Comparison of ENCODE assay signal across 8 cellular contexts in the genomic region with DNA sequence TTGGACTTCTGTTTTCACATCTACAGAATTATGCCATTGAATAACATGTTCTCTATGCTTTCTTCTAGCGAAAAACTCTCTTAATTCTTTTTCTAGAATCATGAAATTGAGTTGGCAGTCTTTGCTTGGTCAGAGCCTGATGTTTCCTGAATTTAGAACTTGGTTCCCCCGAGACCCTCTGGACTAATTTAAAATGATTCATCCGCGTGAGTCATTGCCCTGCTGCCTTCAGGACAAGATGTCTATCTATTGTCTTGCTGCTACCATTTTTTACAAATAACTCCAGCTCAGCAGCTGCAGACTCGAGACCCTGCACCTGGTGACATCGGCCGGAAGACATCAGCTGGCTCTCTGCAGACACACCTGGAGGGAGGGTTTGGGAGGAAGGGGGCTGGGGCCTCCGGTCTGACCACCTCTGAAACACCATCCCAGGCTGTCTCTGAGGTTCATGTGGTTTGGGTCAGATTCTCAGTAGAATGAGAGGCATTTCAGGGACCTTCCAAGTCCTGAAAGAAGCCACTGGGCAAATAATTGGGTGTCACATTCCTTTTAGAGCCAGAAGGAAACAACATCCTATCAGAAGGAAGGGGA. TPM values are rescaled to one million over a fixed set of nuclear protein-coding genes. Genes with fewer than 3 reads are reported as not detected.
A peak's percentile ranks its signal among the peaks of the same experiment; 100 is the strongest.
DNase-seq lines count a peak whose midpoint lies in the region; ATAC-seq, FAIRE-seq and TF ChIP-seq lines count a peak whose summit lies in the region.

No MANE protein-coding gene starts in this region.

- H3K36me3 Mint-ChIP-seq in activated naive CD4-positive, alpha-beta T cell treated with anti-CD3 and anti-CD28 coated beads, Interleukin-2, amount 50 U/mL, for 24 hours = no peaks in the 10 kb centered on the region

- DNase-seq in NCI-H2081 (lab: John Stamatoyannopoulos, UW) (peak; percentile 9 to 54), NCI-H2081 treated with DMSO at 0.1 percent for 48 hours (lab: John Stamatoyannopoulos, UW) (no peak), RCC 7860 (ENCODE audit: low spot score) (peak; percentile 87), right atrium auricular region (ENCODE audit: low spot score) (peak; percentile 86), anterior cingulate cortex (lab: John Stamatoyannopoulos, UW) (no peak)
- DNase-seq in stimulated activated naive CD8-positive, alpha-beta T cell treated with anti-CD3 and anti-CD28 coated beads, Interleukin-15, amount 100 ng/mL, for 72 hours = peak in 1 of 2 donors; percentile 50

- peak; percentile 57 for FAIRE-seq in RCC 7860 (lab: Jason Lieb, UNC)

- H3K36me3 ChIP-seq in right atrium auricular region = no peaks in the 10 kb centered on the region

- H3K9me3 ChIP-seq in right atrium auricular region = no peaks in the 10 kb centered on the region

- peak overlapping the region; percentile 37 for H3K4me3 Mint-ChIP-seq in activated naive CD4-positive, alpha-beta T cell treated with anti-CD3 and anti-CD28 coated beads, Interleukin-2, amount 50 U/mL, for 24 hours
- H3K4me3 Mint-ChIP-seq in stimulated activated naive CD8-positive, alpha-beta T cell treated with anti-CD3 and anti-CD28 coated beads, Interleukin-15, amount 100 ng/mL, for 72 hours = peak overlapping the region; percentile 69 to 80

- no peak for TF ChIP-seq CTCF in right atrium auricular region (IDR thresholded peaks at IDR 0.05)

- no peak overlapping the region for H3K4me3 ChIP-seq in right atrium auricular region

- H3K4me1 ChIP-seq in right atrium auricular region = peaks cover 0 to 83% of the 10 kb centered on the region in 2 donors

- no peaks in the 10 kb centered on the region for H3K27me3 Mint-ChIP-seq in activated naive CD4-positive, alpha-beta T cell treated with anti-CD3 and anti-CD28 coated beads, Interleukin-2, amount 50 U/mL, for 24 hours
- H3K27me3 Mint-ChIP-seq in stimulated activated naive CD8-positive, alpha-beta T cell treated with anti-CD3 and anti-CD28 coated beads, Interleukin-15, amount 100 ng/mL, for 72 hours = no peaks in the 10 kb centered on the region

- peak; percentile 24 for ATAC-seq in HG03135 (IDR thresholded peaks at IDR 0.05; ENCODE audit: unreplicated experiment)
- ATAC-seq in stimulated activated naive CD8-positive, alpha-beta T cell treated with anti-CD3 and anti-CD28 coated beads, Interleukin-15, amount 100 ng/mL, for 72 hours = no peak

- H3K27me3 ChIP-seq in right atrium auricular region = no peaks in the 10 kb centered on the region

- H3K27ac ChIP-seq in right atrium auricular region = peak overlapping the region; percentile 83 to 96

- H3K4me1 Mint-ChIP-seq in activated naive CD4-positive, alpha-beta T cell treated with anti-CD3 and anti-CD28 coated beads, Interleukin-2, amount 50 U/mL, for 24 hours = peaks cover 13% of the 10 kb centered on the region
- peaks cover 75% of the 10 kb centered on the region for H3K4me1 Mint-ChIP-seq in stimulated activated naive CD8-positive, alpha-beta T cell treated with anti-CD3 and anti-CD28 coated beads, Interleukin-15, amount 100 ng/mL, for 72 hours

- no peaks in the 10 kb centered on the region for H3K9me3 Mint-ChIP-seq in activated naive CD4-positive, alpha-beta T cell treated with anti-CD3 and anti-CD28 coated beads, Interleukin-2, amount 50 U/mL, for 24 hours
- no peaks in the 10 kb centered on the region for H3K9me3 Mint-ChIP-seq in stimulated activated naive CD8-positive, alpha-beta T cell treated with anti-CD3 and anti-CD28 coated beads, Interleukin-15, amount 100 ng/mL, for 72 hours

- peak overlapping the region; percentile 99 for H3K27ac Mint-ChIP-seq in activated naive CD4-positive, alpha-beta T cell treated with anti-CD3 and anti-CD28 coated beads, Interleukin-2, amount 50 U/mL, for 24 hours
- H3K27ac Mint-ChIP-seq in stimulated activated naive CD8-positive, alpha-beta T cell treated with anti-CD3 and anti-CD28 coated beads, Interleukin-15, amount 100 ng/mL, for 72 hours = peak overlapping the region; percentile 98 to 100

RNA-seq across cellular contexts. Expression of a gene that starts 20.9 kb away (rescaled TPM):
- 10 to 100 TPM; 29.1 to 44.7 TPM for total RNA-seq in right atrium auricular region

Comparison
In these comparisons a context has a peak if more than half of its experiments do, and no peak if none do; other contexts are left out.
1. DNase-seq: peak in NCI-H2081 (2 of 2), RCC 7860 (single experiment) and right atrium auricular region (single experiment); none in NCI-H2081 treated with DMSO at 0.1 percent for 48 hours (single experiment) and anterior cingulate cortex (0 of 58).